14 cellular contexts compared by ENCODE assay signal in the genomic region with DNA sequence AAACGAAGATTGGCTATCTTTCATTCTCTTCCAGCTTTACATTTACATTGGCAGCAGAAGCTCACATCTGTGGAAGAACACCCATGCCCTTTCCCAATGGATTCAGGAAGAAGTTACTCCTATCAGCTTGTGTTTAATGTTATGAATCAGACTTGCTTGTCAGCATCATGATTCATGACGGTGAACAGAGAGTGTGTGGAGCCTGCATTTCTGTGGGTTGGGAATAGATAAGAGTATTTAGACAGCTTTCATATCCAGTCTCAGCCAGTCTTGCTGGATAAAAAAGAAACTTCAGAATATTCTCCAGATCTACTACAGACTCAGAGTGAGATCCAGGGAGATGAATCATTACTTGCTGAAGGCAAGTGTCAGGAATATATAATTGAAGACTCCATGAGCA.
DNase-seq lines count a peak whose midpoint lies in the region; ATAC-seq and TF ChIP-seq lines count a peak whose summit lies in the region.
"Had no signal": no experiment of that assay in that cellular context is flagged by ENCODE, and none has a peak within 500 bp of the region (broad histone marks: within the 10 kb centered on the region; RNA-seq: fewer than 3 reads in every experiment).

No MANE protein-coding gene starts in this region.

- POLR2A ChIA-PET in RWPE1 (lab: Yijun Ruan, JAX; ENCODE audit: low non-redundant PET) = no interaction called here

- H3K4me1 Mint-ChIP-seq in osteocyte (ENCODE audit: unreplicated experiment) (peaks cover 39% of the 10 kb centered on the region), endothelial cell (ENCODE audit: unreplicated experiment) (no peaks in the 10 kb centered on the region)

- no peak for ATAC-seq in GM18502 (IDR thresholded peaks at IDR 0.05; ENCODE audit: poor library complexity, unreplicated experiment)
- ATAC-seq in GM21423 (IDR thresholded peaks at IDR 0.05; ENCODE audit: unreplicated experiment) = no peak

- no peak overlapping the region for H3K4me3 ChIP-seq in fibroblast of pulmonary artery (replicated peaks; ENCODE audit: low read depth, low read length)

- no peaks in the 10 kb centered on the region for H3K27me3 Mint-ChIP-seq in osteocyte (ENCODE audit: unreplicated experiment)
- H3K27me3 Mint-ChIP-seq in endothelial cell (ENCODE audit: unreplicated experiment) = no peaks in the 10 kb centered on the region
- H3K27me3 Mint-ChIP-seq: activated naive CD8-positive, alpha-beta T cell had no signal

- DNase-seq in ELR (ENCODE audit: low read depth) (peak; percentile 61), RWPE1 (ENCODE audit: low spot score) (peak; percentile 96), fibroblast of pulmonary artery (ENCODE audit: low read depth) (peak; percentile 98), osteocyte (ENCODE audit: extremely low spot score, unreplicated experiment) (no peak), endothelial cell (ENCODE audit: low spot score) (no peak), epidermal melanocyte (ENCODE audit: insufficient read length, low spot score) (no peak)
- DNase-seq: activated CD4-positive, alpha-beta T cell treated with anti-CD3 and anti-CD28 coated beads for 4 hours; hypothalamus; MM.1S; NK-92 treated with Interleukin-12 subunit alpha and Interleukin-12 subunit beta, amount 100 ng/mL, for 24 hours had no signal

- TF ChIP-seq CTCF in RWPE1 (conservative IDR thresholded peaks at IDR 0.05; ENCODE audit: low read depth) (no peak), fibroblast of pulmonary artery (IDR thresholded peaks at IDR 0.05; ENCODE audit: low read length, missing control alignments) (no peak), osteocyte (IDR thresholded peaks at IDR 0.05) (no peak), endothelial cell (IDR thresholded peaks at IDR 0.05; ENCODE audit: unreplicated experiment) (no peak)

- CTCF ChIA-PET in RWPE1 (lab: Yijun Ruan, JAX) = no interaction called here

- H3K9me3 Mint-ChIP-seq in osteocyte (ENCODE audit: unreplicated experiment) = no peaks in the 10 kb centered on the region
- no peaks in the 10 kb centered on the region for H3K9me3 Mint-ChIP-seq in endothelial cell (ENCODE audit: unreplicated experiment)

- H3K4me3 Mint-ChIP-seq in osteocyte (ENCODE audit: unreplicated experiment) (no peak overlapping the region), endothelial cell (ENCODE audit: unreplicated experiment) (no peak overlapping the region)
- H3K4me3 Mint-ChIP-seq: activated naive CD8-positive, alpha-beta T cell had no signal

- H3K36me3 Mint-ChIP-seq in osteocyte (ENCODE audit: unreplicated experiment) (no peaks in the 10 kb centered on the region), endothelial cell (ENCODE audit: low read depth, unreplicated experiment) (no peaks in the 10 kb centered on the region)
- H3K36me3 Mint-ChIP-seq: activated naive CD8-positive, alpha-beta T cell had no signal

- H3K27ac Mint-ChIP-seq in osteocyte (ENCODE audit: unreplicated experiment) = peak overlapping the region; percentile 64
- H3K27ac Mint-ChIP-seq in endothelial cell (ENCODE audit: unreplicated experiment) = no peak overlapping the region
- H3K27ac Mint-ChIP-seq: activated naive CD8-positive, alpha-beta T cell had no signal

- H3K27ac ChIP-seq in RWPE1 = no peak overlapping the region
- H3K27ac ChIP-seq: parathyroid adenoma had no signal

Comparison
In these comparisons a context has a peak if more than half of its experiments do, and no peak if none do; other contexts are left out.
1. DNase-seq: peak in ELR (single experiment), RWPE1 (single experiment) and fibroblast of pulmonary artery (single experiment); none in osteocyte (single experiment), endothelial cell (single experiment) and epidermal melanocyte (single experiment).